Comparison of ENCODE assay signal across 22 cellular contexts in the genomic region with DNA sequence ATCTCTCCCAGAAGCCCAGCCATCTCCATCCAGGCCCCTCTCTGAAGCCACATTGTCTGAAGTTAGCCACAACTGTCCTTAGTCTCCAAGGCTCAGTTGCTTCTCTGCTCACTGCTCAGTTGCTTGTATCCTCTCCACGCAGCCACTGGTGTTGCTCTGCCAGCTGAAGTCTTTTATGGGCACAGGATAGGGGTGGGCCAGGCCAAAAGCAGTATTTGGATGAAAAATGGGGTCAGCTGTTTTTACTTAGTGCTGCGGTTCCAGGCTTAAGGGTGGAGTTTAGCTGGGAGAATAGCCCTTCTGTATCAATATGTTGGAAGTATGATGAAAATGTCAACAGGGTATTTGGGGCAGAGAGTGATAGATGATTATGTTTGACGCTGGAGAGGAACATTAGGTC.
"Had no signal": no experiment of that assay in that cellular context is flagged by ENCODE, and none has a peak within 500 bp of the region (broad histone marks: within the 10 kb centered on the region; RNA-seq: fewer than 3 reads in every experiment).

No MANE protein-coding gene starts in this region.

- H3K9ac ChIP-seq: parathyroid adenoma had no signal

- H3K27ac Mint-ChIP-seq: dendritic cell treated with granulocyte-macrophage colony-stimulating factor and Interleukin-4, amounts not matched to agents 40 ng/mL and 50 ng/mL, for 4 days; effector memory CD8-positive, alpha-beta T cell; immature natural killer cell; natural killer cell treated with Interleukin-12 subunit alpha and Interleukin-12 subunit beta and Interleukin-15 and Interleukin-18, amount 100 ng/mL, for 72 hours; stimulated activated naive B cell treated with anti-CD40 and anti-IgM and Interleukin-4, amounts not matched to agents 10 μg/mL and 1 μg/mL and 100 μg/mL, for 72 hours; stimulated activated naive CD8-positive, alpha-beta T cell treated with anti-CD3 and anti-CD28 coated beads, Interleukin-15, amount 100 ng/mL, for 72 hours had no signal

- H3K27me3 ChIP-seq: esophagus muscularis mucosa, right lobe of liver, testis, tibial nerve, upper lobe of right lung had no signal

- H3K79me2 ChIP-seq: parathyroid adenoma had no signal

- H3K4me3 ChIP-seq: esophagus muscularis mucosa, lung, psoas muscle, right lobe of liver, testis, tibial nerve, upper lobe of right lung had no signal

- H3K27ac ChIP-seq: epithelial cell of prostate, esophagus muscularis mucosa, parathyroid adenoma, psoas muscle, right lobe of liver, testis, tibial nerve, upper lobe of right lung had no signal

- H3K36me3 Mint-ChIP-seq: immature natural killer cell; natural killer cell treated with Interleukin-12 subunit alpha and Interleukin-12 subunit beta and Interleukin-15 and Interleukin-18, amount 100 ng/mL, for 72 hours; stimulated activated naive B cell treated with anti-CD40 and anti-IgM and Interleukin-4, amounts not matched to agents 10 μg/mL and 1 μg/mL and 100 μg/mL, for 72 hours had no signal

- H3K36me3 ChIP-seq: esophagus muscularis mucosa, right lobe of liver, tibial nerve, upper lobe of right lung had no signal

- ATAC-seq: effector memory CD8-positive, alpha-beta T cell; natural killer cell treated with Interleukin-12 subunit alpha and Interleukin-12 subunit beta and Interleukin-15 and Interleukin-18, amount 100 ng/mL, for 72 hours; right lobe of liver; stimulated activated naive B cell treated with anti-CD40 and anti-IgM and Interleukin-4, amounts not matched to agents 10 μg/mL and 1 μg/mL and 100 μg/mL, for 72 hours; stimulated activated naive CD8-positive, alpha-beta T cell treated with anti-CD3 and anti-CD28 coated beads, Interleukin-15, amount 100 ng/mL, for 72 hours had no signal

- H3K27me3 Mint-ChIP-seq: dendritic cell treated with granulocyte-macrophage colony-stimulating factor and Interleukin-4, amounts not matched to agents 40 ng/mL and 50 ng/mL, for 4 days; stimulated activated naive B cell treated with anti-CD40 and anti-IgM and Interleukin-4, amounts not matched to agents 10 μg/mL and 1 μg/mL and 100 μg/mL, for 72 hours had no signal

- DNase-seq: cerebellar nuclear complex; effector memory CD8-positive, alpha-beta T cell; immature natural killer cell; left cardiac atrium; mesenchymal stem cell; midbrain; occipital lobe; retina; right lobe of liver; stimulated activated CD4-positive, alpha-beta T cell treated with anti-CD3 and anti-CD28 coated beads, Interleukin-4, amount 100 ng/mL, for 1 hour; stimulated activated naive B cell treated with anti-CD40 and anti-IgM and Interleukin-4, amounts not matched to agents 10 μg/mL and 1 μg/mL and 100 μg/mL, for 72 hours; stimulated activated naive CD8-positive, alpha-beta T cell treated with anti-CD3 and anti-CD28 coated beads, Interleukin-15, amount 100 ng/mL, for 72 hours; testis; upper lobe of right lung had no signal

- H2AFZ ChIP-seq: parathyroid adenoma had no signal

- H3K9me3 ChIP-seq: esophagus muscularis mucosa, psoas muscle, right lobe of liver, testis, tibial nerve, upper lobe of right lung had no signal

- H3K9me3 Mint-ChIP-seq: dendritic cell treated with granulocyte-macrophage colony-stimulating factor and Interleukin-4, amounts not matched to agents 40 ng/mL and 50 ng/mL, for 4 days; effector memory CD8-positive, alpha-beta T cell; immature natural killer cell; natural killer cell treated with Interleukin-12 subunit alpha and Interleukin-12 subunit beta and Interleukin-15 and Interleukin-18, amount 100 ng/mL, for 72 hours; stimulated activated naive B cell treated with anti-CD40 and anti-IgM and Interleukin-4, amounts not matched to agents 10 μg/mL and 1 μg/mL and 100 μg/mL, for 72 hours; stimulated activated naive CD8-positive, alpha-beta T cell treated with anti-CD3 and anti-CD28 coated beads, Interleukin-15, amount 100 ng/mL, for 72 hours had no signal

- H3K4me1 Mint-ChIP-seq: immature natural killer cell; stimulated activated naive B cell treated with anti-CD40 and anti-IgM and Interleukin-4, amounts not matched to agents 10 μg/mL and 1 μg/mL and 100 μg/mL, for 72 hours had no signal

- H3K4me3 Mint-ChIP-seq: dendritic cell treated with granulocyte-macrophage colony-stimulating factor and Interleukin-4, amounts not matched to agents 40 ng/mL and 50 ng/mL, for 4 days; effector memory CD8-positive, alpha-beta T cell; immature natural killer cell; natural killer cell treated with Interleukin-12 subunit alpha and Interleukin-12 subunit beta and Interleukin-15 and Interleukin-18, amount 100 ng/mL, for 72 hours; stimulated activated naive B cell treated with anti-CD40 and anti-IgM and Interleukin-4, amounts not matched to agents 10 μg/mL and 1 μg/mL and 100 μg/mL, for 72 hours; stimulated activated naive CD8-positive, alpha-beta T cell treated with anti-CD3 and anti-CD28 coated beads, Interleukin-15, amount 100 ng/mL, for 72 hours had no signal

- H3K4me1 ChIP-seq: right lobe of liver, testis, tibial nerve, upper lobe of right lung had no signal
